Comparison of ENCODE assay signal across 17 cellular contexts in genomic region chr6:37897819-37898534, GRCh38.
A peak's percentile ranks its signal among the peaks of the same experiment; 100 is the strongest.
DNase-seq lines count a peak whose midpoint lies in the region; ATAC-seq, FAIRE-seq and TF ChIP-seq lines count a peak whose summit lies in the region.
"Had no signal": no experiment of that assay in that cellular context is flagged by ENCODE, and none has a peak within 500 bp of the region (broad histone marks: within the 10 kb centered on the region; RNA-seq: fewer than 3 reads in every experiment).

No MANE protein-coding gene starts in this region.

- CTCF ChIA-PET in PC-3 (lab: Charles Lee) = no interaction called here

- H3K4me1 ChIP-seq in PC-3 (ENCODE audit: insufficient read depth, low read length) (peaks cover 26% of the 10 kb centered on the region), endodermal cell (ENCODE audit: control insufficient read depth, insufficient read depth, low read length) (no peaks in the 10 kb centered on the region)
- H3K4me1 ChIP-seq: BE2C had no signal

- H3K4me2 ChIP-seq in PC-3 (ENCODE audit: low read length) = peak overlapping the region; percentile 59

- no peaks in the 10 kb centered on the region for H3K9me3 ChIP-seq in PC-3 (ENCODE audit: low read length)
- H3K9me3 ChIP-seq in endodermal cell (ENCODE audit: control insufficient read depth, low read length) = no peaks in the 10 kb centered on the region
- H3K9me3 ChIP-seq: BE2C, SJSA1 had no signal

- H3K4me3 Mint-ChIP-seq in progenitor cell of endocrine pancreas (ENCODE audit: low read depth) = no peak overlapping the region
- no peak overlapping the region for H3K4me3 Mint-ChIP-seq in endodermal cell
- H3K4me3 Mint-ChIP-seq: CD4-positive, alpha-beta T cell had no signal

- DNase-seq in H54 (ENCODE audit: insufficient read length, low spot score) (no peak), PC-3 (no peak), erythroblast (lab: John Stamatoyannopoulos, UW) (peak; percentile 25 to 65), progenitor cell of endocrine pancreas (ENCODE audit: low spot score, unreplicated experiment) (no peak), AML-193 (lab: John Stamatoyannopoulos, UW) (no peak), endodermal cell (no peak), AG08395 (ENCODE audit: low spot score) (no peak)
- DNase-seq: BE2C; CD4-positive, alpha-beta T cell; GOT3; Kasumi-1; NCI-H187 treated with DMSO at 0.1 percent for 48 hours; NCI-H446 treated with DMSO at 0.1 percent for 48 hours; NK-92 treated with Interleukin-12 subunit alpha and Interleukin-12 subunit beta, amount 100 ng/mL, for 24 hours; SW 1271 had no signal

- peaks cover 12% of the 10 kb centered on the region for H3K36me3 Mint-ChIP-seq in progenitor cell of endocrine pancreas (ENCODE audit: insufficient read depth)
- peaks cover 7% of the 10 kb centered on the region for H3K36me3 Mint-ChIP-seq in endodermal cell (ENCODE audit: low read depth)

- peak; percentile 27 for FAIRE-seq in H54 (lab: Jason Lieb, UNC)

- WGBS in endodermal cell (ENCODE audit: insufficient coverage in 1 of 2, insufficient read length in 1 of 2), 2 experiments = 99% methylated on average over 3 of the region's 4 CpGs; no CpG with 5 or more reads in 1 of the 2 experiments

- no peaks in the 10 kb centered on the region for H3K27me3 Mint-ChIP-seq in progenitor cell of endocrine pancreas
- H3K27me3 Mint-ChIP-seq in endodermal cell (ENCODE audit: insufficient read depth) = no peaks in the 10 kb centered on the region
- H3K27me3 Mint-ChIP-seq: CD4-positive, alpha-beta T cell had no signal

- H3K27ac ChIP-seq in PC-3 (ENCODE audit: low read length) (no peak overlapping the region), endodermal cell (ENCODE audit: low read depth, low read length) (no peak overlapping the region)
- H3K27ac ChIP-seq: RWPE1, SJSA1 had no signal

- no peak for ATAC-seq in PC-3

- H3F3A ChIP-seq in PC-3 (ENCODE audit: low read length, unreplicated experiment) = peaks cover 5% of the 10 kb centered on the region

- TF ChIP-seq CTCF in PC-3 (conservative IDR thresholded peaks at IDR 0.05; ENCODE audit: low read depth, low read length) = no peak
- TF ChIP-seq CTCF in progenitor cell of endocrine pancreas (IDR thresholded peaks at IDR 0.05; ENCODE audit: unreplicated experiment) = no peak
- TF ChIP-seq CTCF in endodermal cell (conservative IDR thresholded peaks at IDR 0.05) = no peak

- H3K4me1 Mint-ChIP-seq in progenitor cell of endocrine pancreas (ENCODE audit: low read depth) = peaks cover 6% of the 10 kb centered on the region
- peaks cover 4% of the 10 kb centered on the region for H3K4me1 Mint-ChIP-seq in endodermal cell

- peaks cover 88% of the 10 kb centered on the region for H3K79me2 ChIP-seq in PC-3 (ENCODE audit: low read length)

- H3K4me3 ChIP-seq in PC-3 (ENCODE audit: low read length) (peak overlapping the region; percentile 28; the same call in 1 of the 2 replicates), endodermal cell (ENCODE audit: low read length) (no peak overlapping the region)
- H3K4me3 ChIP-seq: SJSA1 had no signal

- H3K9ac ChIP-seq in PC-3 (ENCODE audit: low read length) (no peak overlapping the region), endodermal cell (ENCODE audit: extremely low read depth, low read length, poor library complexity, severe bottlenecking) (no peak overlapping the region)

- BruUV-seq in PC-3 (replicated peaks; lab: Mats Ljungman, UMichigan) = no TSS peak

- H3K9me2 ChIP-seq in PC-3 (replicated peaks; ENCODE audit: low read length) = no peaks in the 10 kb centered on the region

- no peaks in the 10 kb centered on the region for H3K36me3 ChIP-seq in PC-3 (ENCODE audit: low read depth, low read length)
- no peaks in the 10 kb centered on the region for H3K36me3 ChIP-seq in endodermal cell (ENCODE audit: control insufficient read depth, insufficient read depth, low read length)
- H3K36me3 ChIP-seq: BE2C, SJSA1 had no signal

- H3K9me3 Mint-ChIP-seq in progenitor cell of endocrine pancreas (ENCODE audit: low read depth) = no peaks in the 10 kb centered on the region
- no peaks in the 10 kb centered on the region for H3K9me3 Mint-ChIP-seq in endodermal cell

- H3K27me3 ChIP-seq in PC-3 (ENCODE audit: low read length) (no peaks in the 10 kb centered on the region), endodermal cell (ENCODE audit: control insufficient read depth, insufficient read depth, low read length, poor library complexity, severe bottlenecking) (no peaks in the 10 kb centered on the region)
- H3K27me3 ChIP-seq: BE2C, SJSA1 had no signal

- H3K27ac Mint-ChIP-seq in progenitor cell of endocrine pancreas (peak overlapping the region; percentile 37), endodermal cell (no peak overlapping the region)
- H3K27ac Mint-ChIP-seq: CD4-positive, alpha-beta T cell had no signal

- no peak for TF ChIP-seq POLR2A in H54 (IDR thresholded peaks at IDR 0.05; ENCODE audit: low read depth, low read length)
- no peak for TF ChIP-seq POLR2A in erythroblast (IDR thresholded peaks at IDR 0.05; ENCODE audit: low read length)

- H2AFZ ChIP-seq in PC-3 (ENCODE audit: low read length) = no peak overlapping the region

- intact Hi-C loops in PC-3 (cut with micrococcal nuclease) = loop anchor here (5.0 kb wide), 1 partner anchor 36 kb away; no protein-coding TSS in a partner anchor

- H4K20me1 ChIP-seq in PC-3 (ENCODE audit: low read length) = peaks cover 49% of the 10 kb centered on the region

- POLR2A ChIA-PET in PC-3 (lab: Charles Lee; ENCODE audit: unreplicated experiment) = interaction anchor here (0.5 kb wide), 1 partner anchor 199 kb away, joined by 4 read pairs; no protein-coding TSS in a partner anchor

Comparison
In these comparisons a context has a peak if more than half of its experiments do, and no peak if none do; other contexts are left out.
1. DNase-seq: peak in erythroblast (2 of 2); none in H54 (single experiment), PC-3 (single experiment), progenitor cell of endocrine pancreas (single experiment), AML-193 (0 of 2), endodermal cell (single experiment) and AG08395 (single experiment).